ENCODE assay signal across 18 cellular contexts in genomic region chr7:148481147-148481526, GRCh38.
"Had no signal": no experiment of that assay in that cellular context is flagged by ENCODE, and none has a peak within 500 bp of the region (broad histone marks: within the 10 kb centered on the region; RNA-seq: fewer than 3 reads in every experiment).

No MANE protein-coding gene starts in this region.

- H3K27me3 Mint-ChIP-seq: activated naive CD8-positive, alpha-beta T cell treated with anti-CD3 and anti-CD28 coated beads, Interleukin-2, amount 50 U/mL, for 24 hours; natural killer cell treated with Interleukin-12 subunit alpha and Interleukin-12 subunit beta and Interleukin-15 and Interleukin-18, amount 100 ng/mL, for 72 hours had no signal

- DNase-seq: activated CD4-positive, alpha-beta T cell treated with anti-CD3 and anti-CD28 coated beads, Interleukin-2, amount 50 U/mL, for 1 hour; activated naive CD4-positive, alpha-beta T cell treated with anti-CD3 and anti-CD28 coated beads for 36 hours; activated naive CD8-positive, alpha-beta T cell treated with anti-CD3 and anti-CD28 coated beads, Interleukin-2, amount 50 U/mL, for 24 hours; erythroblast; left lung; ovary; sigmoid colon; stimulated activated CD4-positive, alpha-beta T cell treated with anti-CD3 and anti-CD28 coated beads, Interleukin-1b, Interleukin-23, amount 100 ng/mL, for 48 hours; stomach; T-cell; T1000 had no signal

- H3K27ac Mint-ChIP-seq: activated naive CD4-positive, alpha-beta T cell treated with anti-CD3 and anti-CD28 coated beads for 36 hours; activated naive CD8-positive, alpha-beta T cell treated with anti-CD3 and anti-CD28 coated beads, Interleukin-2, amount 50 U/mL, for 24 hours; activated T-helper 2 cell treated with anti-CD3 and anti-CD28 coated beads, Interferon-gamma antibody, Interleukin-2, Interleukin-4, amounts not matched to agents 10 μg/mL and 5 μg/mL and 100 μg/mL, durations not matched to agents 14 hours and 24 hours and 36 hours; natural killer cell treated with Interleukin-12 subunit alpha and Interleukin-12 subunit beta and Interleukin-15 and Interleukin-18, amount 100 ng/mL, for 72 hours; T-cell had no signal

- ATAC-seq: activated CD4-positive, CD25-positive, alpha-beta regulatory T cell treated with anti-CD3 and anti-CD28 coated beads, Interleukin-2, amount 50 U/mL, for 24 hours; activated naive CD8-positive, alpha-beta T cell treated with anti-CD3 and anti-CD28 coated beads, Interleukin-2, amount 50 U/mL, for 24 hours; gastroesophageal sphincter; left lung; natural killer cell treated with Interleukin-12 subunit alpha and Interleukin-12 subunit beta and Interleukin-15 and Interleukin-18, amount 100 ng/mL, for 72 hours; T-cell had no signal

- H3K4me1 ChIP-seq: ascending aorta, gastroesophageal sphincter, left lung had no signal

- H3K9me3 Mint-ChIP-seq: activated naive CD4-positive, alpha-beta T cell treated with anti-CD3 and anti-CD28 coated beads for 36 hours; activated naive CD8-positive, alpha-beta T cell treated with anti-CD3 and anti-CD28 coated beads, Interleukin-2, amount 50 U/mL, for 24 hours; activated T-helper 2 cell treated with anti-CD3 and anti-CD28 coated beads, Interferon-gamma antibody, Interleukin-2, Interleukin-4, amounts not matched to agents 10 μg/mL and 5 μg/mL and 100 μg/mL, durations not matched to agents 14 hours and 24 hours and 36 hours; natural killer cell treated with Interleukin-12 subunit alpha and Interleukin-12 subunit beta and Interleukin-15 and Interleukin-18, amount 100 ng/mL, for 72 hours; T-cell had no signal

- H3K27me3 ChIP-seq: ascending aorta, dorsolateral prefrontal cortex, gastroesophageal sphincter, left lung, ovary, sigmoid colon, stomach had no signal

- H3K27ac ChIP-seq: ascending aorta, dorsolateral prefrontal cortex, gastroesophageal sphincter, left lung, ovary, sigmoid colon, stomach, thoracic aorta had no signal

- H3K4me3 Mint-ChIP-seq: activated naive CD4-positive, alpha-beta T cell treated with anti-CD3 and anti-CD28 coated beads for 36 hours; activated naive CD8-positive, alpha-beta T cell treated with anti-CD3 and anti-CD28 coated beads, Interleukin-2, amount 50 U/mL, for 24 hours; natural killer cell treated with Interleukin-12 subunit alpha and Interleukin-12 subunit beta and Interleukin-15 and Interleukin-18, amount 100 ng/mL, for 72 hours; T-cell had no signal

- H3K36me3 Mint-ChIP-seq: natural killer cell treated with Interleukin-12 subunit alpha and Interleukin-12 subunit beta and Interleukin-15 and Interleukin-18, amount 100 ng/mL, for 72 hours; T-cell had no signal

- H3K4me1 Mint-ChIP-seq: activated naive CD8-positive, alpha-beta T cell treated with anti-CD3 and anti-CD28 coated beads, Interleukin-2, amount 50 U/mL, for 24 hours had no signal

- H3K9me3 ChIP-seq: ascending aorta, gastroesophageal sphincter, left lung, ovary, sigmoid colon, stomach, thoracic aorta had no signal

- H3K4me3 ChIP-seq: ascending aorta, dorsolateral prefrontal cortex, gastroesophageal sphincter, left lung, ovary, sigmoid colon, stomach, thoracic aorta had no signal

- H3K36me3 ChIP-seq: ascending aorta, gastroesophageal sphincter, left lung, ovary, sigmoid colon, stomach, thoracic aorta had no signal
